In the genomic region with DNA sequence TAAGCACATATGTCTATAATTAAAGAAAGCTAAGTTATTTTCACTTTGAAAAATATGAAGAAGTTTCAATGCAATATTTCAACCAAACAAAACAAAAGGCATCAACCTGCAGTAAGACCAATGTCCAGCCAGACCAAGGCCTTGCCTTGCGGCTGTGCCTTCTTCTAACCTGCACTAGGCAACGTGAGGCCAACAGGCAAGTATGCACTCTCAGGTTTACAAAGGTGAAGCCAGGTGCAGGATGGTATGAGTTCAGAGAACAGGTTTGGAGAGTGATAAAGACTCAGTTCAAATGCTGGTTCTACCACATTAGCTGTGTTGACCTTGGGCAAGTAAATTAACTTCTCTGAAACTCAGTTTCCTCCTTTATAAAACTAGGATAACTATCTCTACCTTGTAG, we compare ENCODE assay signal across 18 cellular contexts.
A peak's percentile ranks its signal among the peaks of the same experiment; 100 is the strongest.
DNase-seq lines count a peak whose midpoint lies in the region; ATAC-seq and FAIRE-seq lines count a peak whose summit lies in the region.
"Had no signal": no experiment of that assay in that cellular context is flagged by ENCODE, and none has a peak within 500 bp of the region (broad histone marks: within the 10 kb centered on the region; RNA-seq: fewer than 3 reads in every experiment).

No MANE protein-coding gene starts in this region.

- H3K27me3 Mint-ChIP-seq in activated CD4-positive, alpha-beta T cell treated with anti-CD3 and anti-CD28 coated beads, Interleukin-2, amount 10 ng/mL, durations not matched to agents 24 days and 14 days: no peaks in the 10 kb centered on the region
- H3K27me3 Mint-ChIP-seq: B cell; CD4-positive, alpha-beta T cell had no signal

- H3K36me3 Mint-ChIP-seq in activated CD4-positive, alpha-beta T cell treated with anti-CD3 and anti-CD28 coated beads, Interleukin-2, amount 10 ng/mL, durations not matched to agents 24 days and 14 days (ENCODE audit: low read depth): no peaks in the 10 kb centered on the region

- H3K4me1 Mint-ChIP-seq in activated CD4-positive, alpha-beta T cell treated with anti-CD3 and anti-CD28 coated beads, Interleukin-2, amount 10 ng/mL, durations not matched to agents 24 days and 14 days: no peaks in the 10 kb centered on the region

- no peaks in the 10 kb centered on the region for H3K9me3 Mint-ChIP-seq in activated CD4-positive, alpha-beta T cell treated with anti-CD3 and anti-CD28 coated beads, Interleukin-2, amount 10 ng/mL, durations not matched to agents 24 days and 14 days
- H3K9me3 Mint-ChIP-seq: CD4-positive, alpha-beta T cell; CD8-positive, alpha-beta T cell had no signal

- H3K27ac Mint-ChIP-seq in activated CD4-positive, alpha-beta T cell treated with anti-CD3 and anti-CD28 coated beads, Interleukin-2, amount 10 ng/mL, durations not matched to agents 24 days and 14 days: no peak overlapping the region
- H3K27ac Mint-ChIP-seq: B cell; CD4-positive, alpha-beta T cell; CD8-positive, alpha-beta T cell had no signal

- FAIRE-seq in islet of Langerhans (lab: Jason Lieb, UNC): peak; percentile 13
- FAIRE-seq: D721Med, G401.6, GM12891, GM19239 had no signal

- H3K4me3 Mint-ChIP-seq in activated CD4-positive, alpha-beta T cell treated with anti-CD3 and anti-CD28 coated beads, Interleukin-2, amount 10 ng/mL, durations not matched to agents 24 days and 14 days: no peak overlapping the region
- H3K4me3 Mint-ChIP-seq: B cell; CD4-positive, alpha-beta T cell; CD8-positive, alpha-beta T cell had no signal

- no peak for ATAC-seq in GM21717 (IDR thresholded peaks at IDR 0.05; ENCODE audit: unreplicated experiment)
- ATAC-seq in HG03159 (IDR thresholded peaks at IDR 0.05; ENCODE audit: unreplicated experiment): no peak
- ATAC-seq: A549; CD8-positive, alpha-beta T cell had no signal

- intact Hi-C loops in activated CD4-positive, alpha-beta T cell treated with anti-CD3 and anti-CD28 coated beads, Interleukin-2, amount 10 ng/mL, durations not matched to agents 24 days and 14 days (cut with micrococcal nuclease): no loop called here

- DNase-seq in activated CD4-positive, alpha-beta T cell treated with anti-CD3 and anti-CD28 coated beads, Interleukin-2, amount 10 ng/mL, durations not matched to agents 24 days and 14 days: peak; percentile 49
- DNase-seq in activated CD4-positive, alpha-beta T cell treated with anti-CD3 and anti-CD28 coated beads for 4 hours: no peak
- DNase-seq: AML-193; Caco-2; Calu3; CD4-positive, alpha-beta T cell; CD8-positive, alpha-beta T cell; DMS79 treated with DMSO at 0.1 percent for 48 hours; GF-D8 had no signal
